8 cellular contexts compared by ENCODE assay signal in the genomic region with DNA sequence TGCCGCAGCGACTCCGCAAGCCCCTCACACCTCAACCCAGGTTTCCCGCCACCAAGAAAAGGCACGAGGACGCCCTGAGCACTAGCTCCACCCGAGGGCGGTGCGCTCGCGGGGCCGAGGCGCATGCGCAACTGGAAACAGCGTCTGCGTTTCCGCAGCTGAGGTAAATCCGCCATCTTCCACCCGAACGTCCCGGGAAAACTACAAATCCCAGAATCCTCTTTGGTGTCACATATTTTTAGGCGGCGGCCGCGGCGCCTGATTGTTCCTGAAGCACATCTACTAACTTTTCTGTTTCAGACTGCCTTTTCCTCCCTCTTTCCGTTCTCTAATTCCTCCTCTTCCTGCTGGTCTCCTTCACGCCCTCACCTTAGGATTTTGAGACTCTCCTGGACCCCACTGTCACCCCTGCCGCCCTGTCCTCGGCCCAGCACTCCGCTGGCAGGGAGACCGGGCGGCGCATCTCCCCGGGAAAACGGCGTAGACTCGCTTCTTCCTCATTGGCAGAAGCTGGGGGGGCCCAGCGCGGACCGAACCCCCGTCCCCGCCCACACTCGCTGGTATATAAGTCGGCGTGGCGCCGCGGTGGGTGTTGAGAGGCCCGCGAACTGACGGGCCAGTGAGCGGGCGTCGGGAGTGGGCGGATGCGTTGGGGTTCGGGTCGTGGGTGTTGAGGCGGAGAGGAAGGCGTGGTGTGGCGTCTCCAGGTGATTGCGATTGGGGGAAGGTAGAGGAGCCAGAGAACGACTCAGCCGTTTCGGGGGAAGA. TPM values are rescaled to one million over a fixed set of nuclear protein-coding genes. Genes with fewer than 3 reads are reported as not detected.
DNase-seq lines count a peak whose midpoint lies in the region; ATAC-seq and TF ChIP-seq lines count a peak whose summit lies in the region.

A gene with protein sequence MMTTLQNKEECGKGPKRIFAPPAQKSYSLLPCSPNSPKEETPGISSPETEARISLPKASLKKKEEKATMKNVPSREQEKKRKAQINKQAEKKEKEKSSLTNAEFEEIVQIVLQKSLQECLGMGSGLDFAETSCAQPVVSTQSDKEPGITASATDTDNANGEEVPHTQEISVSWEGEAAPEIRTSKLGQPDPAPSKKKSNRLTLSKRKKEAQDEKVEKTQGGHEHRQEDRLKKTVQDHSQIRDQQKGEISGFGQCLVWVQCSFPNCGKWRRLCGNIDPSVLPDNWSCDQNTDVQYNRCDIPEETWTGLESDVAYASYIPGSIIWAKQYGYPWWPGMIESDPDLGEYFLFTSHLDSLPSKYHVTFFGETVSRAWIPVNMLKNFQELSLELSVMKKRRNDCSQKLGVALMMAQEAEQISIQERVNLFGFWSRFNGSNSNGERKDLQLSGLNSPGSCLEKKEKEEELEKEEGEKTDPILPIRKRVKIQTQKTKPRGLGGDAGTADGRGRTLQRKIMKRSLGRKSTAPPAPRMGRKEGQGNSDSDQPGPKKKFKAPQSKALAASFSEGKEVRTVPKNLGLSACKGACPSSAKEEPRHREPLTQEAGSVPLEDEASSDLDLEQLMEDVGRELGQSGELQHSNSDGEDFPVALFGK (minus strand): TSS at position 505 of the 768 bp plus-strand sequence. CDS start 8,054 bp downstream, outside the sequence.

- DNase-seq in GM04504 (ENCODE audit: low read depth) (peak; percentile 92), NCI-H1048 (lab: John Stamatoyannopoulos, UW) (peak; percentile 86), SK-N-SH (peak; percentile 94), glomerular endothelial cell (ENCODE audit: extremely low read depth, low read depth, low spot score) (peak; percentile 87), nucleus accumbens (lab: John Stamatoyannopoulos, UW) (peak; percentile 45 to 98 (median 93)), suprapubic skin (ENCODE audit: low spot score in 2 of 2) (peak; percentile 99)
- DNase-seq in activated naive CD4-positive, alpha-beta T cell treated with anti-CD3 and anti-CD28 coated beads, Interleukin-2, amount 50 U/mL, for 72 hours (ENCODE audit: low spot score in 2 of 2): peak; percentile 94 to 98

- no peaks in the 10 kb centered on the region for H3K27me3 ChIP-seq in SK-N-SH (ENCODE audit: insufficient read depth)
- no peaks in the 10 kb centered on the region for H3K27me3 ChIP-seq in suprapubic skin

- H3K4me3 ChIP-seq in SK-N-SH (ENCODE audit: low read depth in 2 of 2, low read length in 1 of 2) (peak within 1 kb of the TSS; percentile 78 to 95), suprapubic skin (peak within 1 kb of the TSS; percentile 96)

- TF ChIP-seq POLR2A in suprapubic skin (IDR thresholded peaks at IDR 0.05): peak; percentile 98 to 100

- peak within 1 kb of the TSS; percentile 99 to 100 for H3K27ac ChIP-seq in SK-N-SH (ENCODE audit: low read depth in 2 of 2, low read length in 1 of 2)
- peak within 1 kb of the TSS; percentile 97 for H3K27ac ChIP-seq in suprapubic skin

- peak within 1 kb of the TSS; percentile 84 for H2AFZ ChIP-seq in SK-N-SH (ENCODE audit: low read depth)

- TF ChIP-seq CTCF in SK-N-SH (IDR thresholded peaks at IDR 0.05): no peak
- TF ChIP-seq CTCF in suprapubic skin (IDR thresholded peaks at IDR 0.05): no peak

- no peaks in the 10 kb centered on the region for H3K9me3 ChIP-seq in SK-N-SH
- H3K9me3 ChIP-seq in suprapubic skin: no peaks in the 10 kb centered on the region

- no peak for TF ChIP-seq EP300 in SK-N-SH (IDR thresholded peaks at IDR 0.05; ENCODE audit: borderline replicate concordance in 1 of 2, low read depth in 1 of 2, low read length in 1 of 2)
- TF ChIP-seq EP300 in suprapubic skin (IDR thresholded peaks at IDR 0.05): no peak

- no peak for TF ChIP-seq RAD21 in SK-N-SH (IDR thresholded peaks at IDR 0.05; ENCODE audit: low read length)

- peaks cover 38% of the 10 kb centered on the region for H3K79me2 ChIP-seq in SK-N-SH (ENCODE audit: insufficient read depth)

- POLR2A ChIA-PET in SK-N-SH (lab: Yijun Ruan, JAX): interaction anchor here (0.6 to 3.3 kb wide), 25 partner anchors 8 to 1020 kb away, joined by 3 to 12 read pairs (median 4); a partner anchor contains a TSS

- H3K36me3 ChIP-seq in SK-N-SH (replicated peaks in 1 of 2; ENCODE audit: control insufficient read depth in 1 of 2, insufficient read depth in 2 of 2, low read length in 1 of 2) (peaks cover 21 to 25% of the 10 kb centered on the region in 2 experiments), suprapubic skin (peaks cover 7% of the 10 kb centered on the region)

- WGBS in SK-N-SH (ENCODE audit: low lambda C conversion rate): 1% methylated on average over 62 of the region's 66 CpGs
- WGBS in suprapubic skin: under 1% methylated on average over 44 of the region's 66 CpGs

- H3K9ac ChIP-seq in SK-N-SH: peak within 1 kb of the TSS; percentile 99

- peaks cover 18 to 25% of the 10 kb centered on the region in 2 donors for H3K36me3 Mint-ChIP-seq in activated naive CD4-positive, alpha-beta T cell treated with anti-CD3 and anti-CD28 coated beads, Interleukin-2, amount 50 U/mL, for 72 hours

- H3K4me1 ChIP-seq in SK-N-SH (ENCODE audit: control insufficient read depth in 1 of 2, insufficient read depth in 2 of 2, low read depth in 1 of 2, low read length in 1 of 2) (peaks cover 17 to 33% of the 10 kb centered on the region in 2 experiments; a peak in 3 of 4 replicates), suprapubic skin (peaks cover 38% of the 10 kb centered on the region)

- H3K27ac Mint-ChIP-seq in activated naive CD4-positive, alpha-beta T cell treated with anti-CD3 and anti-CD28 coated beads, Interleukin-2, amount 50 U/mL, for 72 hours: peak within 1 kb of the TSS; percentile 100

- H3K4me2 ChIP-seq in SK-N-SH: peak within 1 kb of the TSS; percentile 97

- H3F3A ChIP-seq in SK-N-SH (replicated peaks; ENCODE audit: insufficient read depth): peaks cover 13% of the 10 kb centered on the region

- H3K9me2 ChIP-seq in SK-N-SH: no peaks in the 10 kb centered on the region

- CTCF ChIA-PET in SK-N-SH (lab: Yijun Ruan, JAX): interaction anchor here (0.7 to 3.2 kb wide), 12 partner anchors 21 to 404 kb away, joined by 3 to 23 read pairs (median 4); a partner anchor contains a TSS

- peak; percentile 36 for ATAC-seq in HG02571 (IDR thresholded peaks at IDR 0.05; ENCODE audit: unreplicated experiment)
- ATAC-seq in activated naive CD4-positive, alpha-beta T cell treated with anti-CD3 and anti-CD28 coated beads, Interleukin-2, amount 50 U/mL, for 72 hours: peak; percentile 56 to 61

- H3K9me3 Mint-ChIP-seq in activated naive CD4-positive, alpha-beta T cell treated with anti-CD3 and anti-CD28 coated beads, Interleukin-2, amount 50 U/mL, for 72 hours: peaks cover 0 to 4% of the 10 kb centered on the region in 2 donors

- peaks cover 13% of the 10 kb centered on the region for H4K20me1 ChIP-seq in SK-N-SH (ENCODE audit: insufficient read depth)

TF ChIP-seq in SK-N-SH, 30 proteins besides CTCF, POLR2A, EP300 and RAD21 (continues in another document):
- TF ChIP-seq TCF12 (IDR thresholded peaks at IDR 0.05) (peak; percentile 4; the same call in 1 of the 2 replicates), SIN3A (IDR thresholded peaks at IDR 0.05; ENCODE audit: borderline replicate concordance, low read depth, low read length) (peak; percentile 95), MEF2A (IDR thresholded peaks at IDR 0.05; ENCODE audit: borderline replicate concordance, low read depth) (no peak), NFIC (IDR thresholded peaks at IDR 0.05; ENCODE audit: borderline replicate concordance) (peak; percentile 37; the same call in 1 of the 2 replicates), RXRA (IDR thresholded peaks at IDR 0.05; ENCODE audit: borderline replicate concordance, low read depth) (no peak), POLR2AphosphoS5 (IDR thresholded peaks at IDR 0.05; ENCODE audit: low read depth, low read length) (peak; percentile 100), ELF1 (IDR thresholded peaks at IDR 0.05) (peak; percentile 69; the same call in 1 of the 2 replicates)
- TF ChIP-seq, protein P1, sequence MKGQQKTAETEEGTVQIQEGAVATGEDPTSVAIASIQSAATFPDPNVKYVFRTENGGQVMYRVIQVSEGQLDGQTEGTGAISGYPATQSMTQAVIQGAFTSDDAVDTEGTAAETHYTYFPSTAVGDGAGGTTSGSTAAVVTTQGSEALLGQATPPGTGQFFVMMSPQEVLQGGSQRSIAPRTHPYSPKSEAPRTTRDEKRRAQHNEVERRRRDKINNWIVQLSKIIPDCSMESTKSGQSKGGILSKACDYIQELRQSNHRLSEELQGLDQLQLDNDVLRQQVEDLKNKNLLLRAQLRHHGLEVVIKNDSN (IDR thresholded peaks at IDR 0.05; ENCODE audit: borderline replicate concordance, low read depth): no peak
- TF ChIP-seq, protein P2, sequence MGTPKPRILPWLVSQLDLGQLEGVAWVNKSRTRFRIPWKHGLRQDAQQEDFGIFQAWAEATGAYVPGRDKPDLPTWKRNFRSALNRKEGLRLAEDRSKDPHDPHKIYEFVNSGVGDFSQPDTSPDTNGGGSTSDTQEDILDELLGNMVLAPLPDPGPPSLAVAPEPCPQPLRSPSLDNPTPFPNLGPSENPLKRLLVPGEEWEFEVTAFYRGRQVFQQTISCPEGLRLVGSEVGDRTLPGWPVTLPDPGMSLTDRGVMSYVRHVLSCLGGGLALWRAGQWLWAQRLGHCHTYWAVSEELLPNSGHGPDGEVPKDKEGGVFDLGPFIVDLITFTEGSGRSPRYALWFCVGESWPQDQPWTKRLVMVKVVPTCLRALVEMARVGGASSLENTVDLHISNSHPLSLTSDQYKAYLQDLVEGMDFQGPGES (IDR thresholded peaks at IDR 0.05; ENCODE audit: low read depth, low read length): no peak
- TF ChIP-seq, protein P3, sequence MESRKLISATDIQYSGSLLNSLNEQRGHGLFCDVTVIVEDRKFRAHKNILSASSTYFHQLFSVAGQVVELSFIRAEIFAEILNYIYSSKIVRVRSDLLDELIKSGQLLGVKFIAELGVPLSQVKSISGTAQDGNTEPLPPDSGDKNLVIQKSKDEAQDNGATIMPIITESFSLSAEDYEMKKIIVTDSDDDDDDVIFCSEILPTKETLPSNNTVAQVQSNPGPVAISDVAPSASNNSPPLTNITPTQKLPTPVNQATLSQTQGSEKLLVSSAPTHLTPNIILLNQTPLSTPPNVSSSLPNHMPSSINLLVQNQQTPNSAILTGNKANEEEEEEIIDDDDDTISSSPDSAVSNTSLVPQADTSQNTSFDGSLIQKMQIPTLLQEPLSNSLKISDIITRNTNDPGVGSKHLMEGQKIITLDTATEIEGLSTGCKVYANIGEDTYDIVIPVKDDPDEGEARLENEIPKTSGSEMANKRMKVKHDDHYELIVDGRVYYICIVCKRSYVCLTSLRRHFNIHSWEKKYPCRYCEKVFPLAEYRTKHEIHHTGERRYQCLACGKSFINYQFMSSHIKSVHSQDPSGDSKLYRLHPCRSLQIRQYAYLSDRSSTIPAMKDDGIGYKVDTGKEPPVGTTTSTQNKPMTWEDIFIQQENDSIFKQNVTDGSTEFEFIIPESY (IDR thresholded peaks at IDR 0.05; ENCODE audit: borderline replicate concordance, low read depth): no peak; the same call in 1 of the 2 replicates

RNA-seq across cellular contexts. Expression of the gene that starts here (rescaled TPM):
- 3.4 and 4.1 TPM in 2 replicates for polyA plus RNA-seq in SK-N-SH (2012; rRNA removed)
- polyA plus RNA-seq in SK-N-SH (2012; cell fraction: cytosol; rRNA removed): 3.1 and 3.5 TPM in 2 replicates
- polyA plus RNA-seq in SK-N-SH (2012; cell fraction: nucleus; rRNA removed): 10.2 and 15.5 TPM in 2 replicates
- 1 to 10 TPM; 3.4 to 5.6 TPM for total RNA-seq in activated naive CD4-positive, alpha-beta T cell treated with anti-CD3 and anti-CD28 coated beads, Interleukin-2, amount 50 U/mL, for 72 hours
- total RNA-seq in glomerular endothelial cell: 0.78 and 4.5 TPM in 2 replicates
- 1 to 10 TPM; 2.2 to 9.4 (median 4.8) TPM for total RNA-seq in suprapubic skin

Comparison
In these comparisons a context has a peak if more than half of its experiments do, and no peak if none do; other contexts are left out.
1. Peak in every context shown above with its lines: DNase-seq, ATAC-seq, H3K4me3 ChIP-seq and H3K27ac ChIP-seq.